10 cellular contexts compared by ENCODE assay signal in genomic region chr2:201964631-201965206, GRCh38.
DNase-seq lines count a peak whose midpoint lies in the region; ATAC-seq and TF ChIP-seq lines count a peak whose summit lies in the region.
"Had no signal": no experiment of that assay in that cellular context is flagged by ENCODE, and none has a peak within 500 bp of the region (broad histone marks: within the 10 kb centered on the region; RNA-seq: fewer than 3 reads in every experiment).

No MANE protein-coding gene starts in this region.

- H3K9me3 Mint-ChIP-seq in activated CD4-positive, alpha-beta memory T cell treated with anti-CD3 and anti-CD28 coated beads for 36 hours, result no peaks in the 10 kb centered on the region
- no peaks in the 10 kb centered on the region for H3K9me3 Mint-ChIP-seq in Calu3 (ENCODE audit: low read depth, unreplicated experiment)

- 53% methylated on average over 7 of the region's 7 CpGs for WGBS in prostate gland

- no peaks in the 10 kb centered on the region for H3K4me1 ChIP-seq in prostate gland (replicated peaks)

- H3K9me3 ChIP-seq in prostate gland, result no peaks in the 10 kb centered on the region
- H3K9me3 ChIP-seq: HAP-1 had no signal

- no peaks in the 10 kb centered on the region for H3K27me3 Mint-ChIP-seq in activated CD4-positive, alpha-beta memory T cell treated with anti-CD3 and anti-CD28 coated beads for 36 hours
- H3K27me3 Mint-ChIP-seq in Calu3 (ENCODE audit: unreplicated experiment), result peaks cover 47% of the 10 kb centered on the region

- no peak overlapping the region for H3K4me3 Mint-ChIP-seq in activated CD4-positive, alpha-beta memory T cell treated with anti-CD3 and anti-CD28 coated beads for 36 hours
- H3K4me3 Mint-ChIP-seq in Calu3 (ENCODE audit: low read depth, unreplicated experiment), result no peak overlapping the region

- H3K27ac ChIP-seq in prostate gland, result no peak overlapping the region
- H3K27ac ChIP-seq: coronary artery had no signal

- no peak overlapping the region for H3K4me3 ChIP-seq in Jurkat, Clone E6-1 (ENCODE audit: low read length)
- no peak overlapping the region for H3K4me3 ChIP-seq in prostate gland
- H3K4me3 ChIP-seq: coronary artery, HAP-1 had no signal

- H3K36me3 ChIP-seq in prostate gland, result no peaks in the 10 kb centered on the region
- H3K36me3 ChIP-seq: HAP-1 had no signal

- H3K27me3 ChIP-seq in prostate gland (replicated peaks; ENCODE audit: insufficient read depth), result no peaks in the 10 kb centered on the region

- no TSS peak for BruUV-seq in Calu3 (replicated peaks; lab: Mats Ljungman, UMichigan)

- H3K27ac Mint-ChIP-seq in activated CD4-positive, alpha-beta memory T cell treated with anti-CD3 and anti-CD28 coated beads for 36 hours, result peak overlapping the region; percentile 80
- no peak overlapping the region for H3K27ac Mint-ChIP-seq in Calu3 (ENCODE audit: unreplicated experiment)

- no peak for TF ChIP-seq POLR2A in prostate gland (IDR thresholded peaks at IDR 0.05)

- no peaks in the 10 kb centered on the region for H3K4me1 Mint-ChIP-seq in activated CD4-positive, alpha-beta memory T cell treated with anti-CD3 and anti-CD28 coated beads for 36 hours (ENCODE audit: low read depth)
- H3K4me1 Mint-ChIP-seq in Calu3 (ENCODE audit: low read depth, unreplicated experiment), result peaks cover 13% of the 10 kb centered on the region

- POLR2A ChIA-PET in activated CD4-positive, alpha-beta memory T cell treated with anti-CD3 and anti-CD28 coated beads for 36 hours (lab: Charles Lee), result no interaction called here

- no peaks in the 10 kb centered on the region for H3K36me3 Mint-ChIP-seq in activated CD4-positive, alpha-beta memory T cell treated with anti-CD3 and anti-CD28 coated beads for 36 hours
- H3K36me3 Mint-ChIP-seq in Calu3 (ENCODE audit: insufficient read depth, unreplicated experiment), result no peaks in the 10 kb centered on the region

- CTCF ChIA-PET in activated CD4-positive, alpha-beta memory T cell treated with anti-CD3 and anti-CD28 coated beads for 36 hours (lab: Charles Lee), result no interaction called here
- CTCF ChIA-PET in Calu3 (lab: Charles Lee), result no interaction called here

- no peak for ATAC-seq in HG03135 (IDR thresholded peaks at IDR 0.05; ENCODE audit: unreplicated experiment)

- TF ChIP-seq CTCF in prostate gland (IDR thresholded peaks at IDR 0.05) (no peak), Calu3 (IDR thresholded peaks at IDR 0.05; ENCODE audit: unreplicated experiment) (no peak)

- DNase-seq in A172 (ENCODE audit: low spot score), result peak; percentile 46
- DNase-seq in Jurkat, Clone E6-1 (ENCODE audit: low read depth, low spot score), result peak; percentile 82
- peak; percentile 59 for DNase-seq in activated CD4-positive, alpha-beta memory T cell treated with anti-CD3 and anti-CD28 coated beads for 36 hours
- peak; percentile 62 for DNase-seq in dermis blood vessel endothelial cell
- no peak for DNase-seq in prostate gland (ENCODE audit: low spot score)
- DNase-seq in Calu3, result no peak
- DNase-seq in NCI-H187 treated with DMSO at 0.1 percent for 48 hours (lab: John Stamatoyannopoulos, UW), result no peak

- intact Hi-C loops in activated CD4-positive, alpha-beta memory T cell treated with anti-CD3 and anti-CD28 coated beads for 36 hours (cut with micrococcal nuclease), result no loop called here
- intact Hi-C loops in prostate gland (cut with DNase I), result no loop called here
- intact Hi-C loops in Calu3 (cut with micrococcal nuclease; ENCODE audit: unreplicated experiment), result no loop called here

Comparison
In these comparisons a context has a peak if more than half of its experiments do, and no peak if none do; other contexts are left out.
1. DNase-seq: peak in A172 (single experiment), Jurkat, Clone E6-1 (single experiment), activated CD4-positive, alpha-beta memory T cell treated with anti-CD3 and anti-CD28 coated beads for 36 hours (single experiment) and dermis blood vessel endothelial cell (single experiment); none in prostate gland (single experiment), Calu3 (single experiment) and NCI-H187 treated with DMSO at 0.1 percent for 48 hours (single experiment).